Comparison of ENCODE assay signal across 11 cellular contexts in the genomic region with DNA sequence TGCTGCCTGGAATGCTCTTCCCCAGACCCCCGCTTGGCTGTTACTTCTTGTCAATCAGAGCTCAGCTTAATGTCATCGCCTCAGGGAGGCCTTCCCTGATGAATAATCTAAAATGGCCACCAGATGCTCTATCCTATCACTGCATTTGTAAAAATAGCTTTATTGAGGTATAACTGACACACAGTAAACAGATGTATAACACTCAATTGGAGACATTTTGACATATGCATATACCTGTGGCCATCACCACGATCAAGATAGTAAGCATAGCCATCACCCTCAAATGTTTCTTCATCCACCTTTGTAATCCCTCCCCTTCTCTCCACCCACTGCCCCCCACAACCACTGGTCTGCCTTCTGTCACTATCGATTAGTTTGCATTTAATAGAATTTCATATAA.
"Had no signal": no experiment of that assay in that cellular context is flagged by ENCODE, and none has a peak within 500 bp of the region (broad histone marks: within the 10 kb centered on the region; RNA-seq: fewer than 3 reads in every experiment).

No MANE protein-coding gene starts in this region.

- H3K36me3 ChIP-seq: HAP-1 had no signal

- H3K4me3 Mint-ChIP-seq: GM23338, H9, HFFc6 had no signal

- FAIRE-seq: H1, H54 had no signal

- H3K9ac ChIP-seq: GM23248 had no signal

- H3K4me2 ChIP-seq: GM23338 had no signal

- H2AFZ ChIP-seq: GM23248, GM23338 had no signal

- H3K27ac Mint-ChIP-seq: GM23338, H9, HFFc6 had no signal

- ATAC-seq: GM23338, HCT116 had no signal

- H3K4me1 ChIP-seq: HAP-1 had no signal

- H3K9me3 Mint-ChIP-seq: GM23338 had no signal

- H3K27ac ChIP-seq: GM23248 had no signal

- DNase-seq: GM23248, GOT3, H7, H9, HCEC 1CT, HFFc6 had no signal

- H3K4me3 ChIP-seq: GM23248, GM23338, HAP-1 had no signal
